Comparison of ENCODE assay signal across 1 cellular context in the genomic region with DNA sequence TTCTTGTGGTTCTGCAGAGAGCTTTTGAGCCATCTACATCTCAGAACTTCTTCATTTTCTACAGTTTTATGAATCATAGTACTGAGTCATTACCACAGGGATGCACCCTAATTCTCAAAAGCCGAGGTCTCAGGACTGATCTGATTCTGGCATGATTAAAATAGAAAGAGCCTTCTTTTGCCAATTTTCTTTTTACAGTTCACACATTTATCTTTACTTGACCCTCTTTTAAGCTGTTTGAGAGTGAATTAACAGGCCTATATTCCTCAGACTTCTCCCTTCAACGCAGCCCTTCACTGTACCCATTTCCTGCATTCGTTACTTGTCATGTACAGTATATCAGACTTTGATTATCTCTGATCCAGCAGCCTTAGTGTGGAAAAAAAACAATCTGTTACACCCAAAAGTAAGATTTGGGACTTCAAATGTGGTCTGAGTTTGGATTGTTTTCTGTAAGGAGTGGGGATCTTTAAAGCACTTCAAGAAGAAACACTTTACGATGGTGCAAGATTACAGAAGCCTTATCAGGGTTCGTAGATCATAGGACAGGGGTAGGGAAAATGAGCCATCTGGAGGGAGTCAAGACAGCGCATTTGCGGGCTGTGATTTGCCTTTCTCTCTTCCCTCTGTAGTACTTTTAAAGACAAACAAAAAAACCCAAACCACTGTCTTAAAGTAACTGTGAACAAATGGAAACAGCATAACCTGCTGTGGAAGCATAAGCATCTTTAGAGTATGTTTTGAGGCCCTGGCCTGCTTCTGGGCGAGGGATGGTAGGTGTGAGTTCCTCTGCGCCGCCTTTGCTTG.
A peak's percentile ranks its signal among the peaks of the same experiment; 100 is the strongest.
TF ChIP-seq lines count a peak whose summit lies in the region.

No MANE protein-coding gene starts in this region.

TF ChIP-seq in SK-N-SH, 30 proteins besides CTCF, POLR2A, EP300 and RAD21 (continued from another document):
- TF ChIP-seq, protein P1, sequence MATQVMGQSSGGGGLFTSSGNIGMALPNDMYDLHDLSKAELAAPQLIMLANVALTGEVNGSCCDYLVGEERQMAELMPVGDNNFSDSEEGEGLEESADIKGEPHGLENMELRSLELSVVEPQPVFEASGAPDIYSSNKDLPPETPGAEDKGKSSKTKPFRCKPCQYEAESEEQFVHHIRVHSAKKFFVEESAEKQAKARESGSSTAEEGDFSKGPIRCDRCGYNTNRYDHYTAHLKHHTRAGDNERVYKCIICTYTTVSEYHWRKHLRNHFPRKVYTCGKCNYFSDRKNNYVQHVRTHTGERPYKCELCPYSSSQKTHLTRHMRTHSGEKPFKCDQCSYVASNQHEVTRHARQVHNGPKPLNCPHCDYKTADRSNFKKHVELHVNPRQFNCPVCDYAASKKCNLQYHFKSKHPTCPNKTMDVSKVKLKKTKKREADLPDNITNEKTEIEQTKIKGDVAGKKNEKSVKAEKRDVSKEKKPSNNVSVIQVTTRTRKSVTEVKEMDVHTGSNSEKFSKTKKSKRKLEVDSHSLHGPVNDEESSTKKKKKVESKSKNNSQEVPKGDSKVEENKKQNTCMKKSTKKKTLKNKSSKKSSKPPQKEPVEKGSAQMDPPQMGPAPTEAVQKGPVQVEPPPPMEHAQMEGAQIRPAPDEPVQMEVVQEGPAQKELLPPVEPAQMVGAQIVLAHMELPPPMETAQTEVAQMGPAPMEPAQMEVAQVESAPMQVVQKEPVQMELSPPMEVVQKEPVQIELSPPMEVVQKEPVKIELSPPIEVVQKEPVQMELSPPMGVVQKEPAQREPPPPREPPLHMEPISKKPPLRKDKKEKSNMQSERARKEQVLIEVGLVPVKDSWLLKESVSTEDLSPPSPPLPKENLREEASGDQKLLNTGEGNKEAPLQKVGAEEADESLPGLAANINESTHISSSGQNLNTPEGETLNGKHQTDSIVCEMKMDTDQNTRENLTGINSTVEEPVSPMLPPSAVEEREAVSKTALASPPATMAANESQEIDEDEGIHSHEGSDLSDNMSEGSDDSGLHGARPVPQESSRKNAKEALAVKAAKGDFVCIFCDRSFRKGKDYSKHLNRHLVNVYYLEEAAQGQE (IDR thresholded peaks at IDR 0.05; ENCODE audit: low read depth, low read length): no peak
- peak; percentile 90 for TF ChIP-seq NFIC (IDR thresholded peaks at IDR 0.05; ENCODE audit: borderline replicate concordance)
- TF ChIP-seq JUND (IDR thresholded peaks at IDR 0.05): peak; percentile 92
- peak; percentile 96 for TF ChIP-seq FOSL2 (IDR thresholded peaks at IDR 0.05; ENCODE audit: borderline replicate concordance, low read depth)
- TF ChIP-seq TAF1 (IDR thresholded peaks at IDR 0.05; ENCODE audit: borderline replicate concordance, low read depth, low read length): no peak
- TF ChIP-seq GATA2 (CRISPR knock-in tag; IDR thresholded peaks at IDR 0.05): no peak
